Comparison of ENCODE assay signal across 9 cellular contexts in genomic region chr6:108117427-108118358, GRCh38. TPM values are rescaled to one million over a fixed set of nuclear protein-coding genes. Genes with fewer than 3 reads are reported as not detected.
DNase-seq lines count a peak whose midpoint lies in the region; ATAC-seq, FAIRE-seq and TF ChIP-seq lines count a peak whose summit lies in the region.
"Had no signal": no experiment of that assay in that cellular context is flagged by ENCODE, and none has a peak within 500 bp of the region (broad histone marks: within the 10 kb centered on the region; RNA-seq: fewer than 3 reads in every experiment).

No MANE protein-coding gene starts in this region.

- H3K36me3 ChIP-seq in mammary epithelial cell (ENCODE audit: insufficient read depth, low read length) (no peaks in the 10 kb centered on the region), stomach smooth muscle (ENCODE audit: control insufficient read depth in 2 of 2, insufficient read depth in 2 of 2, low read length in 2 of 2) (no peaks in the 10 kb centered on the region)

- no peak for TF ChIP-seq RAD21 in A549 (conservative IDR thresholded peaks at IDR 0.05 in 1 of 2, IDR thresholded peaks at IDR 0.05 in 1 of 2)

- ATAC-seq in A549 = peak; percentile 55 to 65; a peak in 5 of 6 replicates
- peak; percentile 50 for ATAC-seq in GM18498 (IDR thresholded peaks at IDR 0.05; ENCODE audit: unreplicated experiment)
- no peak for ATAC-seq in HG03457 (IDR thresholded peaks at IDR 0.05; ENCODE audit: unreplicated experiment)

- H3K4me1 ChIP-seq in A549 (peaks cover 3% of the 10 kb centered on the region; the same call in 1 of the 3 replicates), mammary epithelial cell (ENCODE audit: insufficient read depth, low read length) (peaks cover 31% of the 10 kb centered on the region), stomach smooth muscle (ENCODE audit: control insufficient read depth, insufficient read depth, low read length) (peaks cover 32% of the 10 kb centered on the region)

- H3K4me3 ChIP-seq in A549 (peak overlapping the region; percentile 46), mammary epithelial cell (replicated peaks in 1 of 3; ENCODE audit: insufficient read depth in 1 of 3, low read depth in 2 of 3, low read length in 3 of 3) (peak overlapping the region; percentile 23 to 54 (median 46)), stomach smooth muscle (ENCODE audit: low read length in 2 of 2) (peak overlapping the region; percentile 71 to 77)

- TF ChIP-seq EP300 in A549 (IDR thresholded peaks at IDR 0.05) = no peak

- peaks cover 22% of the 10 kb centered on the region for H3K27me3 ChIP-seq in mammary epithelial cell (ENCODE audit: insufficient read depth, low read length)
- peaks cover 71 to 90% of the 10 kb centered on the region in 2 donors for H3K27me3 ChIP-seq in stomach smooth muscle (ENCODE audit: control insufficient read depth in 1 of 2, insufficient read depth in 2 of 2, low read length in 2 of 2)

- TF ChIP-seq CTCF in A549 (IDR thresholded peaks at IDR 0.05) (no peak), mammary epithelial cell (conservative IDR thresholded peaks at IDR 0.05 in 1 of 2, IDR thresholded peaks at IDR 0.05 in 1 of 2; ENCODE audit: extremely low read depth in 1 of 2, insufficient read depth in 1 of 2, low read depth in 1 of 2, low read length in 2 of 2) (no peak)

- TF ChIP-seq POLR2A in A549 (IDR thresholded peaks at IDR 0.05; ENCODE audit: low read length) = no peak

- H4K20me1 ChIP-seq in mammary epithelial cell (ENCODE audit: insufficient read depth, low read length) = no peaks in the 10 kb centered on the region

- in situ Hi-C loops in mammary epithelial cell (cut with MboI; ENCODE audit: low sequenced_read_pairs in 2 of 2) = loop anchor here (10.0 kb wide), 2 partner anchors 377 to 407 kb away; no protein-coding TSS in a partner anchor

- no TSS peak for BruUV-seq in mammary epithelial cell (replicated peaks; lab: Mats Ljungman, UMichigan)

- POLR2A ChIA-PET in A549 (lab: Yijun Ruan, JAX) = no interaction called here

- H3K79me2 ChIP-seq in mammary epithelial cell (ENCODE audit: insufficient read depth, low read length) = no peaks in the 10 kb centered on the region

- H3K9ac ChIP-seq in mammary epithelial cell (ENCODE audit: insufficient read depth, low read length) (no peak overlapping the region), stomach smooth muscle (ENCODE audit: low read length in 2 of 2) (no peak overlapping the region)

- WGBS in A549 (ENCODE audit: missing lambda C conversion rate) = 23% methylated on average over 33 of the region's 72 CpGs
- WGBS in mammary epithelial cell (ENCODE audit: low coverage, missing lambda C conversion rate) = 3% methylated on average over 10 of the region's 72 CpGs

- H2AFZ ChIP-seq in mammary epithelial cell (ENCODE audit: low read depth, low read length) = peak overlapping the region; percentile 69

- dilution Hi-C loops in mammary epithelial cell (cut with HindIII; ENCODE audit: low sequenced_read_pairs) = loop anchor here (5.0 kb wide), 1 partner anchor 55 kb away; no protein-coding TSS in a partner anchor

- peak overlapping the region; percentile 80 for H3K4me2 ChIP-seq in A549
- peak overlapping the region; percentile 81 for H3K4me2 ChIP-seq in mammary epithelial cell (ENCODE audit: insufficient read depth, low read depth, low read length)

- CTCF ChIA-PET in A549 (lab: Yijun Ruan, JAX) = interaction anchor here (0.9 to 1.5 kb wide), 4 partner anchors 17 to 424 kb away, joined by 3 to 6 read pairs (median 4); no protein-coding TSS in a partner anchor
- CTCF ChIA-PET in mammary epithelial cell (lab: Charles Lee; ENCODE audit: low non-redundant PET) = no interaction called here

- no peaks in the 10 kb centered on the region for H3K9me3 ChIP-seq in A549
- H3K9me3 ChIP-seq in mammary epithelial cell (replicated peaks; ENCODE audit: insufficient read depth, low read length) = no peaks in the 10 kb centered on the region
- no peaks in the 10 kb centered on the region for H3K9me3 ChIP-seq in stomach smooth muscle (ENCODE audit: control insufficient read depth in 2 of 2, low read length in 2 of 2)

- peak; percentile 11 to 18 for DNase-seq in A549 (ENCODE audit: low read depth in 1 of 2, low spot score in 1 of 2)
- DNase-seq in NOMO-1 treated with dmso at 0.1 percent for 144 hours (lab: John Stamatoyannopoulos, UW; ENCODE audit: unreplicated experiment) = peak; percentile 23
- DNase-seq in mammary epithelial cell = peak; percentile 25
- DNase-seq in left kidney (ENCODE audit: low read depth, low spot score) = peak; percentile 45
- no peak for DNase-seq in AG08395 (ENCODE audit: low spot score)

- intact Hi-C loops in mammary epithelial cell (cut with micrococcal nuclease) = loop anchor here (5.0 to 10.0 kb wide), 2 partner anchors 45 to 247 kb away; no protein-coding TSS in a partner anchor

- FAIRE-seq in A549 (lab: Jason Lieb, UNC) = no peak

- H3K27ac ChIP-seq in A549 (peak overlapping the region; percentile 11 to 66; a peak in 4 of 6 replicates), mammary epithelial cell (ENCODE audit: insufficient read depth, low read depth, low read length) (no peak overlapping the region), stomach smooth muscle (ENCODE audit: low read length) (no peak overlapping the region)
- H3K27ac ChIP-seq: epithelial cell of prostate had no signal

TF ChIP-seq in A549, 52 proteins besides CTCF, POLR2A, EP300 and RAD21:
- TF ChIP-seq ZFP36 (IDR thresholded peaks at IDR 0.05; ENCODE audit: borderline replicate concordance, partially characterized antibody) (no peak), RNF2 (IDR thresholded peaks at IDR 0.05; ENCODE audit: borderline replicate concordance, low read depth) (peak; percentile 65; the same call in 1 of the 2 replicates), EHF (CRISPR knock-in tag; IDR thresholded peaks at IDR 0.05) (no peak), GATA3 (IDR thresholded peaks at IDR 0.05; ENCODE audit: borderline replicate concordance) (no peak)
- TF ChIP-seq, protein P1, sequence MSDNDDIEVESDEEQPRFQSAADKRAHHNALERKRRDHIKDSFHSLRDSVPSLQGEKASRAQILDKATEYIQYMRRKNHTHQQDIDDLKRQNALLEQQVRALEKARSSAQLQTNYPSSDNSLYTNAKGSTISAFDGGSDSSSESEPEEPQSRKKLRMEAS (IDR thresholded peaks at IDR 0.05) = peak; percentile 52
- TF ChIP-seq, protein P2, sequence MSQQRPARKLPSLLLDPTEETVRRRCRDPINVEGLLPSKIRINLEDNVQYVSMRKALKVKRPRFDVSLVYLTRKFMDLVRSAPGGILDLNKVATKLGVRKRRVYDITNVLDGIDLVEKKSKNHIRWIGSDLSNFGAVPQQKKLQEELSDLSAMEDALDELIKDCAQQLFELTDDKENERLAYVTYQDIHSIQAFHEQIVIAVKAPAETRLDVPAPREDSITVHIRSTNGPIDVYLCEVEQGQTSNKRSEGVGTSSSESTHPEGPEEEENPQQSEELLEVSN (IDR thresholded peaks at IDR 0.05; ENCODE audit: borderline replicate concordance, low read depth) = peak; percentile 89
TF ChIP-seq in A549: peak in this region for 3.

RNA-seq across cellular contexts. Expression of gene OSTM1, which starts 43.2 kb away (rescaled TPM):
- polyA plus RNA-seq in A549 (2011; rRNA removed) (41.7 and 49.6 TPM in 2 replicates), A549 (2017; fragmentation: RNase III; extraction: RNeasy Plus Mini Kit Qiagen cat#74134 plus additional on column Dnase treatment) (16.8 to 18.0 TPM (median 17.9 TPM) in 3 replicates), mammary epithelial cell (10.3 TPM)
- polyA plus RNA-seq in A549 (2012; cell fraction: cytosol; rRNA removed) = 11.1 and 15.9 TPM in 2 replicates
- 15.7 and 21.0 TPM in 2 replicates for polyA plus RNA-seq in A549 (2012; cell fraction: nucleus; rRNA removed)
- polyA minus RNA-seq in A549 (2011; rRNA and poly(A)+ RNA removed) = 10.0 and 13.5 TPM in 2 replicates
- total RNA-seq in mammary epithelial cell = 10 to 100 TPM; 40.0 to 80.5 TPM
- polyA minus RNA-seq in mammary epithelial cell = 19.4 TPM

RNA-seq across cellular contexts. Expression of gene NR2E1, which starts 48.1 kb away (rescaled TPM):
- 0.03 TPM in 1 of 2 replicates, not detected in the other for polyA plus RNA-seq in A549 (2011; rRNA removed)
- not detected in 2 replicates for polyA plus RNA-seq in A549 (2012; cell fraction: cytosol; rRNA removed)
- polyA plus RNA-seq in A549 (2012; cell fraction: nucleus; rRNA removed) = not detected in 2 replicates
- 0.08 TPM in 2 of 3 replicates, not detected in the other for polyA plus RNA-seq in A549 (2017; fragmentation: RNase III; extraction: RNeasy Plus Mini Kit Qiagen cat#74134 plus additional on column Dnase treatment)
- polyA minus RNA-seq in A549 (2011; rRNA and poly(A)+ RNA removed) = 0.15 TPM in 1 of 2 replicates, not detected in the other
- under 1 TPM in 1 of 2 donors, not detected in 1; 0.14 TPM for total RNA-seq in mammary epithelial cell
- not detected for polyA plus RNA-seq in mammary epithelial cell
- not detected for polyA minus RNA-seq in mammary epithelial cell

Comparison
In these comparisons a context has a peak if more than half of its experiments do, and no peak if none do; other contexts are left out.
1. H3K27ac ChIP-seq: peak in A549 (2 of 2); none in mammary epithelial cell (single experiment) and stomach smooth muscle (single experiment).
2. Peak in every context shown above with its lines, with median percentiles within 50 percentile points of each other: H3K4me3 ChIP-seq.